ENCODE assay signal across 39 cellular contexts in the genomic region with DNA sequence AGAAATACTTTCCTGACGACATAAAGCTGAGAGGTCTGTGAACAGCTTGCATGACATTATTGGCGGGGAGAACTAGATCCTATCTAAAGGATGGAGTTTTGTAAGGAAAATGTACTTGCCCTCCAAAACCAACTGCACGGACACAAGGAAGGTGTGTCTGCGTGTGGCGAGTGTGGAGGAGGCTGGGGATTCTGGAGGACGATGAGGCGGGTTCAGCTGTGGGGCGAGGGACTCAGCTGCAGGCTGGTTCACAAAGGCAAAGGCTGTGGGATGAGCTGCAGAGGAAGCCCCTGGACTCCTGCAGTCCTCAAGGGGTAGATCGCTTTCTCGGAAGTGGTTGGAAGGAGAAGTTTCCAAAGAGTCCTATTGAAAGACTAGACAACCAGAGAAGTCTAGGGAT.
"Had no signal": no experiment of that assay in that cellular context is flagged by ENCODE, and none has a peak within 500 bp of the region (broad histone marks: within the 10 kb centered on the region; RNA-seq: fewer than 3 reads in every experiment).

No MANE protein-coding gene starts in this region.

- H3K4me3 ChIP-seq: adrenal gland, ascending aorta, body of pancreas, breast epithelium, cardiac muscle cell had no signal

- H3K9me3 ChIP-seq: adrenal gland, ascending aorta, body of pancreas, breast epithelium had no signal

- H3K36me3 ChIP-seq: adrenal gland, ascending aorta, brain microvascular endothelial cell, breast epithelium, cardiac muscle cell had no signal

- FAIRE-seq: astrocyte, bronchial epithelial cell had no signal

- H3K27me3 Mint-ChIP-seq: activated naive CD4-positive, alpha-beta T cell treated with anti-CD3 and anti-CD28 coated beads, Interleukin-2, amount 50 U/mL, for 24 hours; activated naive CD8-positive, alpha-beta T cell; activated naive CD8-positive, alpha-beta T cell treated with anti-CD3 and anti-CD28 coated beads for 36 hours; activated naive CD8-positive, alpha-beta T cell treated with anti-CD3 and anti-CD28 coated beads, Interleukin-2, amount 50 U/mL, for 24 hours had no signal

- H3K27ac ChIP-seq: adrenal gland, ascending aorta, body of pancreas, brain microvascular endothelial cell, breast epithelium, cardiac muscle cell had no signal

- DNase-seq: activated effector memory CD4-positive, alpha-beta T cell treated with anti-CD3 and anti-CD28 coated beads, Interleukin-2, amount 50 U/mL, for 16 hours; activated effector memory CD4-positive, alpha-beta T cell treated with Interleukin-2 at 50 U/mL for 16 hours; activated gamma-delta T cell; activated gamma-delta T cell treated with Interleukin-2 at 50 U/mL for 16 hours; activated naive CD4-positive, alpha-beta T cell; activated naive CD4-positive, alpha-beta T cell treated with anti-CD3 and anti-CD28 coated beads for 36 hours; activated naive CD4-positive, alpha-beta T cell treated with anti-CD3 and anti-CD28 coated beads, Interleukin-2, amount 50 U/mL, for 16 hours; activated naive CD4-positive, alpha-beta T cell treated with Interleukin-2 at 50 U/mL for 16 hours; activated naive CD8-positive, alpha-beta T cell treated with anti-CD3 and anti-CD28 coated beads for 36 hours; activated naive CD8-positive, alpha-beta T cell treated with anti-CD3 and anti-CD28 coated beads, Interleukin-2, amount 10 ng/mL, durations not matched to agents 7 days and 5 days; activated naive CD8-positive, alpha-beta T cell treated with anti-CD3 and anti-CD28 coated beads, Interleukin-2, amount 50 U/mL, for 24 hours; activated T-cell treated with anti-CD3 and anti-CD28 coated beads, Interleukin-2, amount 50 U/mL, for 1 hour; activated T-cell treated with anti-CD3 and anti-CD28 coated beads, Interleukin-2, amount 50 U/mL, for 24 hours; activated T-cell treated with anti-CD3 and anti-CD28 coated beads, Interleukin-2, amount 50 U/mL, for 4 hours; activated T-cell treated with anti-CD3 and anti-CD28 coated beads, Interleukin-2, amount 50 U/mL, for 48 hours; activated T-cell treated with anti-CD3 and anti-CD28 coated beads, Interleukin-2, amount 50 U/mL, for 72 hours; adrenal gland; amniotic stem cell; amygdala; anterior cingulate cortex; body of pancreas; brain microvascular endothelial cell; caudate nucleus; central memory CD4-positive, alpha-beta T cell; cerebellar nuclear complex had no signal

- ATAC-seq: activated naive CD4-positive, alpha-beta T cell treated with anti-CD3 and anti-CD28 coated beads, Interleukin-2, amount 50 U/mL, for 72 hours; activated naive CD8-positive, alpha-beta T cell treated with anti-CD3 and anti-CD28 coated beads, Interleukin-2, amount 50 U/mL, for 24 hours; activated T-cell treated with anti-CD3 and anti-CD28 coated beads, Interleukin-2, amount 50 U/mL, for 4 hours; activated T-cell treated with anti-CD3 and anti-CD28 coated beads, Interleukin-2, amount 50 U/mL, for 72 hours; activated T-helper 17 cell treated with anti-CD3 and anti-CD28 coated beads, Interleukin-2, amount 50 U/mL, for 72 hours; body of pancreas had no signal

- H3K4me1 Mint-ChIP-seq: activated T-helper 17 cell treated with anti-CD3 and anti-CD28 coated beads, Interleukin-2, amount 50 U/mL, for 72 hours had no signal

- H3K4me1 ChIP-seq: adrenal gland, ascending aorta, breast epithelium had no signal

- H3K9me3 Mint-ChIP-seq: activated naive CD4-positive, alpha-beta T cell treated with anti-CD3 and anti-CD28 coated beads for 36 hours; activated naive CD4-positive, alpha-beta T cell treated with anti-CD3 and anti-CD28 coated beads, Interleukin-2, amount 10 ng/mL, durations not matched to agents 7 days and 5 days; activated naive CD4-positive, alpha-beta T cell treated with anti-CD3 and anti-CD28 coated beads, Interleukin-2, amount 50 U/mL, for 24 hours; activated naive CD4-positive, alpha-beta T cell treated with anti-CD3 and anti-CD28 coated beads, Interleukin-2, amount 50 U/mL, for 72 hours; activated naive CD8-positive, alpha-beta T cell treated with anti-CD3 and anti-CD28 coated beads for 36 hours; activated naive CD8-positive, alpha-beta T cell treated with anti-CD3 and anti-CD28 coated beads, Interleukin-2, amount 10 ng/mL, durations not matched to agents 7 days and 5 days; activated naive CD8-positive, alpha-beta T cell treated with anti-CD3 and anti-CD28 coated beads, Interleukin-2, amount 50 U/mL, for 24 hours; activated T-cell treated with anti-CD3 and anti-CD28 coated beads, Interleukin-2, amount 50 U/mL, for 24 hours; activated T-cell treated with anti-CD3 and anti-CD28 coated beads, Interleukin-2, amount 50 U/mL, for 4 hours; activated T-cell treated with anti-CD3 and anti-CD28 coated beads, Interleukin-2, amount 50 U/mL, for 72 hours; activated T-helper 1 cell treated with anti-CD3 and anti-CD28 coated beads, Interleukin-12 subunit alpha, Interleukin-12 subunit beta, Interleukin-2, Interleukin-4 antibody, amounts not matched to agents 30 ng/mL and 10 ng/mL and 1 ng/mL, durations not matched to agents 14 hours and 24 hours and 36 hours; activated T-helper 17 cell treated with anti-CD3 and anti-CD28 coated beads, Interleukin-2, amount 50 U/mL, for 72 hours; activated T-helper 2 cell treated with anti-CD3 and anti-CD28 coated beads, Interferon-gamma antibody, Interleukin-2, Interleukin-4, amounts not matched to agents 10 μg/mL and 5 μg/mL and 100 μg/mL, durations not matched to agents 14 hours and 24 hours and 36 hours; central memory CD8-positive, alpha-beta T cell had no signal

- H3K27ac Mint-ChIP-seq: activated naive CD4-positive, alpha-beta T cell treated with anti-CD3 and anti-CD28 coated beads for 36 hours; activated naive CD4-positive, alpha-beta T cell treated with anti-CD3 and anti-CD28 coated beads, Interleukin-2, amount 10 ng/mL, durations not matched to agents 7 days and 5 days; activated naive CD4-positive, alpha-beta T cell treated with anti-CD3 and anti-CD28 coated beads, Interleukin-2, amount 50 U/mL, for 24 hours; activated naive CD4-positive, alpha-beta T cell treated with anti-CD3 and anti-CD28 coated beads, Interleukin-2, amount 50 U/mL, for 72 hours; activated naive CD8-positive, alpha-beta T cell; activated naive CD8-positive, alpha-beta T cell treated with anti-CD3 and anti-CD28 coated beads for 36 hours; activated naive CD8-positive, alpha-beta T cell treated with anti-CD3 and anti-CD28 coated beads, Interleukin-2, amount 10 ng/mL, durations not matched to agents 7 days and 5 days; activated naive CD8-positive, alpha-beta T cell treated with anti-CD3 and anti-CD28 coated beads, Interleukin-2, amount 50 U/mL, for 24 hours; activated T-cell treated with anti-CD3 and anti-CD28 coated beads, Interleukin-2, amount 50 U/mL, for 24 hours; activated T-cell treated with anti-CD3 and anti-CD28 coated beads, Interleukin-2, amount 50 U/mL, for 72 hours; activated T-helper 1 cell treated with anti-CD3 and anti-CD28 coated beads, Interleukin-12 subunit alpha, Interleukin-12 subunit beta, Interleukin-2, Interleukin-4 antibody, amounts not matched to agents 30 ng/mL and 10 ng/mL and 1 ng/mL, durations not matched to agents 14 hours and 24 hours and 36 hours; activated T-helper 17 cell treated with anti-CD3 and anti-CD28 coated beads, Interleukin-2, amount 50 U/mL, for 72 hours; activated T-helper 2 cell treated with anti-CD3 and anti-CD28 coated beads, Interferon-gamma antibody, Interleukin-2, Interleukin-4, amounts not matched to agents 10 μg/mL and 5 μg/mL and 100 μg/mL, durations not matched to agents 14 hours and 24 hours and 36 hours had no signal

- H3K4me3 Mint-ChIP-seq: activated naive CD4-positive, alpha-beta T cell treated with anti-CD3 and anti-CD28 coated beads for 36 hours; activated naive CD4-positive, alpha-beta T cell treated with anti-CD3 and anti-CD28 coated beads, Interleukin-2, amount 10 ng/mL, durations not matched to agents 7 days and 5 days; activated naive CD4-positive, alpha-beta T cell treated with anti-CD3 and anti-CD28 coated beads, Interleukin-2, amount 50 U/mL, for 24 hours; activated naive CD8-positive, alpha-beta T cell; activated naive CD8-positive, alpha-beta T cell treated with anti-CD3 and anti-CD28 coated beads for 36 hours; activated naive CD8-positive, alpha-beta T cell treated with anti-CD3 and anti-CD28 coated beads, Interleukin-2, amount 10 ng/mL, durations not matched to agents 7 days and 5 days; activated naive CD8-positive, alpha-beta T cell treated with anti-CD3 and anti-CD28 coated beads, Interleukin-2, amount 50 U/mL, for 24 hours; activated T-cell treated with anti-CD3 and anti-CD28 coated beads, Interleukin-2, amount 50 U/mL, for 24 hours; activated T-cell treated with anti-CD3 and anti-CD28 coated beads, Interleukin-2, amount 50 U/mL, for 4 hours; activated T-cell treated with anti-CD3 and anti-CD28 coated beads, Interleukin-2, amount 50 U/mL, for 72 hours; activated T-helper 1 cell treated with anti-CD3 and anti-CD28 coated beads, Interleukin-12 subunit alpha, Interleukin-12 subunit beta, Interleukin-2, Interleukin-4 antibody, amounts not matched to agents 30 ng/mL and 10 ng/mL and 1 ng/mL, durations not matched to agents 14 hours and 24 hours and 36 hours; activated T-helper 17 cell treated with anti-CD3 and anti-CD28 coated beads, Interleukin-2, amount 50 U/mL, for 72 hours; brain; central memory CD8-positive, alpha-beta T cell had no signal

- H3K36me3 Mint-ChIP-seq: activated naive CD4-positive, alpha-beta T cell treated with anti-CD3 and anti-CD28 coated beads, Interleukin-2, amount 10 ng/mL, durations not matched to agents 7 days and 5 days; activated naive CD4-positive, alpha-beta T cell treated with anti-CD3 and anti-CD28 coated beads, Interleukin-2, amount 50 U/mL, for 24 hours; activated naive CD4-positive, alpha-beta T cell treated with anti-CD3 and anti-CD28 coated beads, Interleukin-2, amount 50 U/mL, for 72 hours; activated naive CD8-positive, alpha-beta T cell; activated naive CD8-positive, alpha-beta T cell treated with anti-CD3 and anti-CD28 coated beads for 36 hours; activated naive CD8-positive, alpha-beta T cell treated with anti-CD3 and anti-CD28 coated beads, Interleukin-2, amount 10 ng/mL, durations not matched to agents 7 days and 5 days; brain had no signal

- H3K27me3 ChIP-seq: adrenal gland, ascending aorta, body of pancreas, breast epithelium had no signal
